In genomic region chr20:36745927-36746659, GRCh38 we compare ENCODE assay signal across 8 cellular contexts. TPM values are rescaled to one million over a fixed set of nuclear protein-coding genes. Genes with fewer than 3 reads are reported as not detected.
A peak's percentile ranks its signal among the peaks of the same experiment; 100 is the strongest.
DNase-seq lines count a peak whose midpoint lies in the region; ATAC-seq and TF ChIP-seq lines count a peak whose summit lies in the region.

Gene NDRG3, minus strand, starts transcription at chr20:36746090. Its CDS starts 24,355 bp downstream, at chr20:36721735.

- peak within 1 kb of the TSS; percentile 86 for H3K27ac Mint-ChIP-seq in mesothelial cell of epicardium

- peak; percentile 93 for ATAC-seq in GM21381 (IDR thresholded peaks at IDR 0.05; ENCODE audit: unreplicated experiment)

- in situ Hi-C loops in Caki2 (cut with HindIII; ENCODE audit: low pct_unique_long_range_greater_than_20kb, low sequenced_read_pairs): no loop called here
- in situ Hi-C loops in endometrial microvascular endothelial cells (cut with HindIII; ENCODE audit: inconsistent ontology term, low pct_unique_long_range_greater_than_20kb, low sequenced_read_pairs): no loop called here

- H3K9me3 Mint-ChIP-seq in mesothelial cell of epicardium: no peaks in the 10 kb centered on the region

- H3K36me3 ChIP-seq in HUES48 (ENCODE audit: control insufficient read depth, insufficient read depth, low read length) (peaks cover 5% of the 10 kb centered on the region; the same call in 1 of the 2 replicates), NT2/D1 (ENCODE audit: insufficient read depth, insufficient read length, low read length) (peaks cover 8% of the 10 kb centered on the region)

- no peak for TF ChIP-seq CTCF in mesothelial cell of epicardium (IDR thresholded peaks at IDR 0.05; ENCODE audit: unreplicated experiment)

- H3K27me3 ChIP-seq in HUES48 (ENCODE audit: control insufficient read depth, insufficient read depth, low read length) (no peaks in the 10 kb centered on the region), NT2/D1 (ENCODE audit: insufficient read depth, insufficient read length) (no peaks in the 10 kb centered on the region)

- peak within 1 kb of the TSS; percentile 76 for H3K9ac ChIP-seq in HUES48 (ENCODE audit: low read depth, low read length)
- H3K9ac ChIP-seq in NT2/D1 (ENCODE audit: insufficient read length, low read depth): peak within 1 kb of the TSS; percentile 87

- peaks cover 17% of the 10 kb centered on the region for H3K4me1 Mint-ChIP-seq in mesothelial cell of epicardium

- DNase-seq in Caki2 (ENCODE audit: low read depth) (peak; percentile 83), NT2/D1 (ENCODE audit: low read depth, low spot score) (peak; percentile 92), mesothelial cell of epicardium (ENCODE audit: low spot score in 2 of 2, unreplicated experiment in 2 of 2) (peak; percentile 87 to 91)
- peak; percentile 79 for DNase-seq in activated CD8-positive, alpha-beta memory T cell treated with anti-CD3 and anti-CD28 coated beads, Interleukin-2, amount 50 U/mL, for 1 hour (ENCODE audit: extremely low read depth)
- peak; percentile 88 for DNase-seq in stimulated activated CD8-positive, alpha-beta memory T cell treated with anti-CD3 and anti-CD28 coated beads, Interleukin-15, amount 100 ng/mL, for 48 hours (ENCODE audit: low read depth in 2 of 2)

- peaks cover 4% of the 10 kb centered on the region for H3K36me3 Mint-ChIP-seq in mesothelial cell of epicardium

- H3K4me3 Mint-ChIP-seq in mesothelial cell of epicardium: peak within 1 kb of the TSS; percentile 90

- H3K4me3 ChIP-seq in HUES48 (ENCODE audit: low read depth, low read length) (peak within 1 kb of the TSS; percentile 87), NT2/D1 (ENCODE audit: insufficient read length, low read depth) (peak within 1 kb of the TSS; percentile 74)

- H3K27me3 Mint-ChIP-seq in mesothelial cell of epicardium (ENCODE audit: low read depth): peaks cover 5% of the 10 kb centered on the region

- H3K9me3 ChIP-seq in HUES48 (ENCODE audit: control insufficient read depth, insufficient read depth, low read length) (no peaks in the 10 kb centered on the region), NT2/D1 (ENCODE audit: insufficient read depth, low read length) (no peaks in the 10 kb centered on the region)

- H3K4me1 ChIP-seq in HUES48 (ENCODE audit: control insufficient read depth, insufficient read depth, low read length): peaks cover 11% of the 10 kb centered on the region; the same call in 1 of the 2 replicates
- peaks cover 3% of the 10 kb centered on the region for H3K4me1 ChIP-seq in NT2/D1 (ENCODE audit: insufficient read depth, insufficient read length)

- peak within 1 kb of the TSS; percentile 81 for H3K27ac ChIP-seq in HUES48 (ENCODE audit: low read depth, low read length)

RNA-seq across cellular contexts. Expression of gene NDRG3, which starts in this region (rescaled TPM):
- 23.5 and 24.3 TPM in 2 replicates for total RNA-seq in Caki2 (2014; rRNA removed; shearing (Covaris generic); ENCODE audit: low replicate concordance)
- total RNA-seq in endometrial microvascular endothelial cells (ENCODE audit: inconsistent ontology term): 31.8 TPM
- total RNA-seq in mesothelial cell of epicardium: 23.4 to 24.3 TPM (median 23.6 TPM) in 3 replicates

Comparison
In these comparisons a context has a peak if more than half of its experiments do, and no peak if none do; other contexts are left out.
1. Peak in every context shown above with its lines: DNase-seq, ATAC-seq, H3K4me3 ChIP-seq and H3K27ac ChIP-seq.